8 cellular contexts compared by ENCODE assay signal in genomic region chr10:15370741-15371701, GRCh38. TPM values are rescaled to one million over a fixed set of nuclear protein-coding genes. Genes with fewer than 3 reads are reported as not detected.
A peak's percentile ranks its signal among the peaks of the same experiment; 100 is the strongest.
DNase-seq lines count a peak whose midpoint lies in the region; ATAC-seq and TF ChIP-seq lines count a peak whose summit lies in the region.

Gene FAM171A1 (minus strand): TSS chr10:15371289. CDS start chr10:15371052, 237 bp downstream.

- intact Hi-C loops in right cardiac atrium (cut with DNase I), result loop anchor here (2.0 to 5.0 kb wide), 3 partner anchors 109 to 160 kb away; no protein-coding TSS in a partner anchor
- intact Hi-C loops in uterus (cut with DNase I; ENCODE audit: low total_unique reads), result loop anchor here (5.0 kb wide), 1 partner anchor 159 kb away; no protein-coding TSS in a partner anchor

- H3K4me3 ChIP-seq in right cardiac atrium (ENCODE audit: low read length) (peak within 1 kb of the TSS; percentile 99), uterus (peak within 1 kb of the TSS; percentile 41 to 82)

- DNase-seq in NCI-H2029 (lab: John Stamatoyannopoulos, UW) (peak; percentile 5), NCI-H2029 treated with DMSO at 0.1 percent for 48 hours (lab: John Stamatoyannopoulos, UW) (no peak), T-helper 2 cell (peak; percentile 25 to 85 (median 38)), right cardiac atrium (peak; percentile 71 to 88 (median 84)), pulmonary artery endothelial cell (ENCODE audit: low read depth, low spot score) (no peak), uterus (peak; percentile 30 to 51)

- ATAC-seq in HG03175 (IDR thresholded peaks at IDR 0.05; ENCODE audit: unreplicated experiment) (peak; percentile 53), right cardiac atrium (peak; percentile 79 to 82)

- H3K27me3 ChIP-seq in right cardiac atrium (ENCODE audit: control insufficient read depth, insufficient read depth), result no peaks in the 10 kb centered on the region
- no peaks in the 10 kb centered on the region for H3K27me3 ChIP-seq in uterus

- TF ChIP-seq CTCF in uterus (IDR thresholded peaks at IDR 0.05), result peak in 3 of 4 experiments; percentile 31 to 57 (median 54)

- no peaks in the 10 kb centered on the region for H3K4me1 ChIP-seq in right cardiac atrium (ENCODE audit: control insufficient read depth, insufficient read depth, low read length)
- H3K4me1 ChIP-seq in uterus, result no peaks in the 10 kb centered on the region

- H3K27ac ChIP-seq in angular gyrus (ENCODE audit: low read depth, low read length), result peak within 1 kb of the TSS; percentile 56
- H3K27ac ChIP-seq in right cardiac atrium (ENCODE audit: low read length), result no peak within 1 kb of the TSS
- peak within 1 kb of the TSS; percentile 64 to 72 for H3K27ac ChIP-seq in uterus

- H3K9me3 ChIP-seq in right cardiac atrium (ENCODE audit: control insufficient read depth, low read length), result no peaks in the 10 kb centered on the region
- H3K9me3 ChIP-seq in uterus, result no peaks in the 10 kb centered on the region

- 3% methylated on average over 135 of the region's 135 CpGs for WGBS in right cardiac atrium

- TF ChIP-seq POLR2A in uterus (IDR thresholded peaks at IDR 0.05), result no peak

- H3K36me3 ChIP-seq in uterus, result no peaks in the 10 kb centered on the region

RNA-seq across cellular contexts. Expression of gene FAM171A1, which starts in this region (rescaled TPM):
- total RNA-seq in right cardiac atrium, result 10 to 100 TPM; 13.1 to 15.0 (median 13.8) TPM
- polyA plus RNA-seq in right cardiac atrium, result 9.3 TPM
- total RNA-seq in pulmonary artery endothelial cell, result 26.8 and 28.8 TPM in 2 replicates
- total RNA-seq in uterus, result 10 to 100 TPM in 3 of 4 donors, 1 to 10 TPM in 1; 7.4 to 40.4 (median 21.6) TPM

Comparison
In these comparisons a context has a peak if more than half of its experiments do, and no peak if none do; other contexts are left out.
1. DNase-seq: peak in NCI-H2029 (single experiment), T-helper 2 cell (5 of 5), right cardiac atrium (3 of 3) and uterus (2 of 2); none in NCI-H2029 treated with DMSO at 0.1 percent for 48 hours (single experiment) and pulmonary artery endothelial cell (single experiment).